In the genomic region with DNA sequence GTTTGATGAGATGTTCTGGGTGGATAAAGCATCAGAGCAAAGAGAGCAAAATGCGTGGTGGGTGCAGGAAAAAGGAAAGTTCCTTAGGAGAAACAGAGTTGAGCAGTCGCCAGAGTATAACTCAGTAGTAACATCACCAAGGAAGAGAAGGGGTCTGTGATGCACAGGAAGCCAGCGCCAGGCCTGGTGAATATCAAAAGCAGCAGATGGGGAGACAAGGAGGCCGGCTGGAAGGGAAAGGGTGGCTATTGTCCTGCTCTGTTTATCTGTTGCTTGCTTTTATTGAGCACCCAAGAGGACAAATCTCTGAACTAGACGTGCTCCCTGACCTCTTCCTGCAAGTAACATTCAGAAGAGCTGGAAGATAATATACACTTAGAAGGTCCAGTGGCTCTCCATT, we compare ENCODE assay signal across 29 cellular contexts.
"Had no signal": no experiment of that assay in that cellular context is flagged by ENCODE, and none has a peak within 500 bp of the region (broad histone marks: within the 10 kb centered on the region; RNA-seq: fewer than 3 reads in every experiment).

No MANE protein-coding gene starts in this region.

- H3K27ac Mint-ChIP-seq: activated naive CD4-positive, alpha-beta T cell treated with anti-CD3 and anti-CD28 coated beads for 36 hours; activated naive CD8-positive, alpha-beta T cell treated with anti-CD3 and anti-CD28 coated beads for 36 hours; naive thymus-derived CD4-positive, alpha-beta T cell; neural progenitor cell; stimulated activated naive B cell treated with anti-CD40 and anti-IgM and Interleukin-4, amounts not matched to agents 10 μg/mL and 1 μg/mL and 100 μg/mL, for 72 hours; T-helper 2 cell treated with Interferon-gamma antibody and Interleukin-4, amounts not matched to agents 5 μg/mL and 100 μg/mL, for 36 hours had no signal

- H3K4me2 ChIP-seq: neural progenitor cell, smooth muscle cell had no signal

- H3K36me3 Mint-ChIP-seq: neural progenitor cell; stimulated activated naive B cell treated with anti-CD40 and anti-IgM and Interleukin-4, amounts not matched to agents 10 μg/mL and 1 μg/mL and 100 μg/mL, for 72 hours had no signal

- H3K4me3 ChIP-seq: coronary artery, dorsolateral prefrontal cortex, neural progenitor cell, right atrium auricular region, smooth muscle cell, suprapubic skin, tibial artery had no signal

- H3K4me1 ChIP-seq: neural progenitor cell, parathyroid adenoma, suprapubic skin, tibial artery had no signal

- DNase-seq: activated CD4-positive, alpha-beta T cell treated with anti-CD3 and anti-CD28 coated beads for 4 hours; activated CD4-positive, alpha-beta T cell treated with anti-CD3 and anti-CD28 coated beads, Interleukin-2, amount 50 U/mL, for 48 hours; activated CD4-positive, CD25-positive, alpha-beta regulatory T cell; activated CD8-positive, alpha-beta memory T cell treated with anti-CD3 and anti-CD28 coated beads for 24 hours; activated effector memory CD4-positive, alpha-beta T cell treated with anti-CD3 and anti-CD28 coated beads, Interleukin-2, amount 50 U/mL, for 16 hours; activated naive CD4-positive, alpha-beta T cell treated with anti-CD3 and anti-CD28 coated beads for 36 hours; activated naive CD8-positive, alpha-beta T cell treated with anti-CD3 and anti-CD28 coated beads for 36 hours; amniotic stem cell; brain microvascular endothelial cell; dorsolateral prefrontal cortex; effector memory CD4-positive, alpha-beta T cell; kidney; left colon; mammary epithelial cell; midbrain; naive thymus-derived CD4-positive, alpha-beta T cell; occipital lobe; stimulated activated CD4-positive, alpha-beta T cell treated with anti-CD3 and anti-CD28 coated beads, Interleukin-1b, Interleukin-23, amount 100 ng/mL, for 48 hours; stimulated activated CD4-positive, alpha-beta T cell treated with anti-CD3 and anti-CD28 coated beads, Interleukin-4, amount 100 ng/mL, for 4 hours; stimulated activated CD8-positive, alpha-beta memory T cell treated with anti-CD3 and anti-CD28 coated beads, Interleukin-4, amount 100 ng/mL, for 48 hours; stimulated activated naive B cell treated with anti-CD40 and anti-IgM and Interleukin-4, amounts not matched to agents 10 μg/mL and 1 μg/mL and 100 μg/mL, for 72 hours; tibial artery had no signal

- H3K36me3 ChIP-seq: brain microvascular endothelial cell, neural progenitor cell, right atrium auricular region, suprapubic skin, tibial artery had no signal

- H3K9me3 Mint-ChIP-seq: activated naive CD4-positive, alpha-beta T cell treated with anti-CD3 and anti-CD28 coated beads for 36 hours; activated naive CD8-positive, alpha-beta T cell treated with anti-CD3 and anti-CD28 coated beads for 36 hours; naive thymus-derived CD4-positive, alpha-beta T cell; neural progenitor cell; stimulated activated naive B cell treated with anti-CD40 and anti-IgM and Interleukin-4, amounts not matched to agents 10 μg/mL and 1 μg/mL and 100 μg/mL, for 72 hours; T-helper 2 cell treated with Interferon-gamma antibody and Interleukin-4, amounts not matched to agents 5 μg/mL and 100 μg/mL, for 36 hours had no signal

- H3K27ac ChIP-seq: brain microvascular endothelial cell, coronary artery, dorsolateral prefrontal cortex, neural progenitor cell, parathyroid adenoma, right atrium auricular region, suprapubic skin, tibial artery had no signal

- H3K4me3 Mint-ChIP-seq: activated naive CD4-positive, alpha-beta T cell treated with anti-CD3 and anti-CD28 coated beads for 36 hours; activated naive CD8-positive, alpha-beta T cell treated with anti-CD3 and anti-CD28 coated beads for 36 hours; naive thymus-derived CD4-positive, alpha-beta T cell; neural progenitor cell; stimulated activated naive B cell treated with anti-CD40 and anti-IgM and Interleukin-4, amounts not matched to agents 10 μg/mL and 1 μg/mL and 100 μg/mL, for 72 hours; T-helper 2 cell treated with Interferon-gamma antibody and Interleukin-4, amounts not matched to agents 5 μg/mL and 100 μg/mL, for 36 hours had no signal

- H3K79me2 ChIP-seq: parathyroid adenoma had no signal

- H3K27me3 Mint-ChIP-seq: naive thymus-derived CD4-positive, alpha-beta T cell had no signal

- H3K27me3 ChIP-seq: dorsolateral prefrontal cortex, neural progenitor cell, right atrium auricular region had no signal

- H2AFZ ChIP-seq: neural progenitor cell, parathyroid adenoma had no signal

- H3K9me3 ChIP-seq: right atrium auricular region, suprapubic skin, tibial artery had no signal

- H3K9ac ChIP-seq: neural progenitor cell, parathyroid adenoma had no signal
